In genomic region chr13:102367836-102368235, GRCh38 we compare ENCODE assay signal across 15 cellular contexts. TPM values are rescaled to one million over a fixed set of nuclear protein-coding genes. Genes with fewer than 3 reads are reported as not detected.
DNase-seq lines count a peak whose midpoint lies in the region; TF ChIP-seq lines count a peak whose summit lies in the region.
"Had no signal": no experiment of that assay in that cellular context is flagged by ENCODE, and none has a peak within 500 bp of the region (broad histone marks: within the 10 kb centered on the region; RNA-seq: fewer than 3 reads in every experiment).

No MANE protein-coding gene starts in this region.

- H3K4me1 Mint-ChIP-seq in nephron progenitor cell: no peaks in the 10 kb centered on the region
- H3K4me1 Mint-ChIP-seq: B cell; CD8-positive, alpha-beta memory T cell; H9 had no signal

- no peaks in the 10 kb centered on the region for H3K36me3 Mint-ChIP-seq in nephron progenitor cell (ENCODE audit: low read depth)
- H3K36me3 Mint-ChIP-seq: CD8-positive, alpha-beta memory T cell had no signal

- H3K27ac Mint-ChIP-seq in nephron progenitor cell: no peak overlapping the region
- H3K27ac Mint-ChIP-seq: B cell; CD4-positive, alpha-beta T cell; CD8-positive, alpha-beta memory T cell; GM23338; H9 had no signal

- H3K4me3 Mint-ChIP-seq in nephron progenitor cell: no peak overlapping the region
- H3K4me3 Mint-ChIP-seq: B cell; CD4-positive, alpha-beta T cell; CD8-positive, alpha-beta memory T cell; GM23338; H9 had no signal

- H3K27me3 Mint-ChIP-seq in nephron progenitor cell (ENCODE audit: low read depth, poor library complexity): no peaks in the 10 kb centered on the region

- TF ChIP-seq CTCF in nephron progenitor cell (IDR thresholded peaks at IDR 0.05): no peak

- no peaks in the 10 kb centered on the region for H3K9me3 Mint-ChIP-seq in nephron progenitor cell
- H3K9me3 Mint-ChIP-seq: CD4-positive, alpha-beta T cell; GM23338; H9 had no signal

- DNase-seq in M059J (ENCODE audit: low read depth) (peak; percentile 4), RPMI7951 (ENCODE audit: low read depth) (peak; percentile 16), myocyte (ENCODE audit: low read depth) (peak; percentile 4), HK-2 (ENCODE audit: unreplicated experiment) (no peak), nephron progenitor cell (no peak)
- no peak for DNase-seq in stimulated activated naive CD4-positive, alpha-beta T cell treated with Interleukin-2 at 50 U/mL for 16 hours (lab: John Stamatoyannopoulos, UW)
- DNase-seq: CD4-positive, alpha-beta T cell; CD8-positive, alpha-beta memory T cell; DMS53; DMS79 treated with DMSO at 0.1 percent for 48 hours; GF-D8; H9 had no signal

RNA-seq across cellular contexts. Expression of gene FGF14, which starts 34.0 kb away (rescaled TPM):
- not detected in 2 replicates for total RNA-seq in M059J (2014; rRNA removed; shearing (Covaris generic))
- total RNA-seq in RPMI7951 (2014; rRNA removed; shearing (Covaris generic)): 0.10 and 0.12 TPM in 2 replicates
- total RNA-seq in myocyte: under 0.01 TPM in 1 of 2 replicates, not detected in the other
- 1.8 TPM for polyA plus RNA-seq in myocyte (2012)
- total RNA-seq: B cell; CD4-positive, alpha-beta T cell; CD8-positive, alpha-beta memory T cell; G401 had no signal
- polyA plus RNA-seq: CD8-positive, alpha-beta memory T cell; GM23338 had no signal

Comparison
In these comparisons a context has a peak if more than half of its experiments do, and no peak if none do; other contexts are left out.
1. DNase-seq: peak in M059J (single experiment), RPMI7951 (single experiment) and myocyte (single experiment); none in HK-2 (single experiment), stimulated activated naive CD4-positive, alpha-beta T cell treated with Interleukin-2 at 50 U/mL for 16 hours (single experiment) and nephron progenitor cell (single experiment).